ENCODE assay signal across 2 cellular contexts in the genomic region with DNA sequence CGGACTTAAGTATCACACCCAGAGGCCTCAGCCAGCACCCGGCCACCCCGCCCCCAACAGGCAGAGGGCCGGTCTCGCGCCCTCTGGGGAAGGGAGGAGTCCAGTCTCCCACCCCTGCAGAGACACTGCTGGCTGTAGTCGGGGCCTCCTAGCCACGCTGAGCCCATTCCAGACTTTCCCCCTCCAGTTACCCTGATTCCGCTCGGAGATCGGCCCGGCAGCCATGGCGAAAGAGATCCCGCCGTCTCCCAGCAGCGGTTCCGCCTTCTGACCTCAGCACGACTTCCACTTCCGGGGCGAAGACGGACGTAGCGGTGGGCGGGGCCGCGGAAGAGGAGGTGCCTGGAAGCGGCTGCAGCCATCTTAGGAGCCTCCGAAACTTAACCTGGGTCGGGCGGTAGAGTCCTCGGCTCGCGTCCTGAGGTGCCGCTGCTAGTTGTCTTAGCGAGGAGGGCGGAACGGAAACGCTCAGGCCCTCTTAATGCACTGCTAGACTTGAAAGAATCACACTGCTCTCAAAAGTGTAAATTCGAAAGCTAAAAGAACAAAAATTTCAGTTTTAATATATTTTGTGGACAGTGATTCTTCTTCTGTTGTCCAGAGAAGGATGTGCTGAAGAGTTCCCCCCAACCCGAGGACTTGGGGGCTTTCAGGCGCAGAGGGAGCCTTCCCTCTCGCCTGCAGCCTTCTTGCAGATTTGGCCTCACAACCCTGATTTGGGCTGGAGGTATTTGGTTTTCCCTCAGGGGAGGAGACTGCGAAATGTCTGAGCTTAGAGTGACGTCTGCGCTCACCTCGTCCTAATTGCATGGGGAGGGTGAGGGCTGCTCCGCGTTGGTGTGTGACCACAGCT.
A peak's percentile ranks its signal among the peaks of the same experiment; 100 is the strongest.
TF ChIP-seq lines count a peak whose summit lies in the region.

A gene with protein sequence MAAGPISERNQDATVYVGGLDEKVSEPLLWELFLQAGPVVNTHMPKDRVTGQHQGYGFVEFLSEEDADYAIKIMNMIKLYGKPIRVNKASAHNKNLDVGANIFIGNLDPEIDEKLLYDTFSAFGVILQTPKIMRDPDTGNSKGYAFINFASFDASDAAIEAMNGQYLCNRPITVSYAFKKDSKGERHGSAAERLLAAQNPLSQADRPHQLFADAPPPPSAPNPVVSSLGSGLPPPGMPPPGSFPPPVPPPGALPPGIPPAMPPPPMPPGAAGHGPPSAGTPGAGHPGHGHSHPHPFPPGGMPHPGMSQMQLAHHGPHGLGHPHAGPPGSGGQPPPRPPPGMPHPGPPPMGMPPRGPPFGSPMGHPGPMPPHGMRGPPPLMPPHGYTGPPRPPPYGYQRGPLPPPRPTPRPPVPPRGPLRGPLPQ (minus strand): TSS at position 269 of the 853 bp plus-strand sequence. CDS start 44 bp downstream, at position 225.

TF ChIP-seq in IMR-90, 13 proteins besides CTCF, POLR2A, EP300 and RAD21:
- peak; percentile 75; the same call in 1 of the 2 replicates for TF ChIP-seq MAZ (IDR thresholded peaks at IDR 0.05; ENCODE audit: borderline replicate concordance, low read depth, low read length)
- TF ChIP-seq, protein P1, sequence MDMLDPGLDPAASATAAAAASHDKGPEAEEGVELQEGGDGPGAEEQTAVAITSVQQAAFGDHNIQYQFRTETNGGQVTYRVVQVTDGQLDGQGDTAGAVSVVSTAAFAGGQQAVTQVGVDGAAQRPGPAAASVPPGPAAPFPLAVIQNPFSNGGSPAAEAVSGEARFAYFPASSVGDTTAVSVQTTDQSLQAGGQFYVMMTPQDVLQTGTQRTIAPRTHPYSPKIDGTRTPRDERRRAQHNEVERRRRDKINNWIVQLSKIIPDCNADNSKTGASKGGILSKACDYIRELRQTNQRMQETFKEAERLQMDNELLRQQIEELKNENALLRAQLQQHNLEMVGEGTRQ (IDR thresholded peaks at IDR 0.05; ENCODE audit: low read depth, low read length), result 0 out of 2 replicates have a peak, but pooled peaks have one; percentile 9
- peak; percentile 4; the same call in 1 of the 2 replicates for TF ChIP-seq MAFK (IDR thresholded peaks at IDR 0.05; ENCODE audit: low read depth, low read length)
- peak; percentile 62 for TF ChIP-seq CEBPB (IDR thresholded peaks at IDR 0.05; ENCODE audit: low read depth, low read length)
- peak; percentile 78; the same call in 1 of the 2 replicates for TF ChIP-seq MXI1 (IDR thresholded peaks at IDR 0.05; ENCODE audit: borderline replicate concordance, low read depth, low read length)
- TF ChIP-seq FOS (IDR thresholded peaks at IDR 0.05; ENCODE audit: low read depth, low read length), result no peak

TF ChIP-seq in endothelial cell of umbilical vein, 7 proteins besides CTCF, POLR2A, EP300 and RAD21:
- TF ChIP-seq POLR2AphosphoS5 (IDR thresholded peaks at IDR 0.05; ENCODE audit: insufficient read depth, low read depth, low read length) (peak; percentile 91), MAX (IDR thresholded peaks at IDR 0.05; ENCODE audit: insufficient read depth, insufficient read length) (peak; percentile 5), GATA2 (IDR thresholded peaks at IDR 0.05; ENCODE audit: insufficient read depth, insufficient read length, low read depth, low read length) (no peak), EZH2 (IDR thresholded peaks at IDR 0.05; ENCODE audit: borderline replicate concordance, low read depth, low read length, severe bottlenecking) (no peak), FOS (IDR thresholded peaks at IDR 0.05; ENCODE audit: borderline replicate concordance, insufficient read depth, low read length) (no peak), JUN (IDR thresholded peaks at IDR 0.05; ENCODE audit: borderline replicate concordance, insufficient read depth, insufficient read length, low read depth) (no peak), MYC (IDR thresholded peaks at IDR 0.05; ENCODE audit: low read depth, low read length) (no peak)
